Comparison of ENCODE assay signal across 20 cellular contexts in genomic region chr17:81490599-81490992, GRCh38.
"Had no signal": no experiment of that assay in that cellular context is flagged by ENCODE, and none has a peak within 500 bp of the region (broad histone marks: within the 10 kb centered on the region; RNA-seq: fewer than 3 reads in every experiment).

No MANE protein-coding gene starts in this region.

- H3K27ac Mint-ChIP-seq: activated CD4-positive, alpha-beta T cell treated with anti-CD3 and anti-CD28 coated beads, Interleukin-2, amount 10 ng/mL, durations not matched to agents 7 days and 5 days; activated naive CD4-positive, alpha-beta T cell treated with anti-CD3 and anti-CD28 coated beads, Interleukin-2, amount 50 U/mL, for 72 hours had no signal

- H3K27me3 ChIP-seq: adrenal gland, ovary, right lobe of liver, testis, upper lobe of right lung had no signal

- DNase-seq: activated CD4-positive, alpha-beta T cell treated with anti-CD3 and anti-CD28 coated beads, Interleukin-2, amount 10 ng/mL, durations not matched to agents 7 days and 5 days; activated effector memory CD4-positive, alpha-beta T cell treated with anti-CD3 and anti-CD28 coated beads, Interleukin-2, amount 50 U/mL, for 16 hours; activated T-cell treated with anti-CD3 and anti-CD28 coated beads, Interleukin-2, amount 50 U/mL, for 4 hours; adrenal gland; foreskin fibroblast; kidney; left lung; mammary epithelial cell; midbrain; ovary; psoas muscle; right lobe of liver; stimulated activated CD4-positive, alpha-beta T cell treated with anti-CD3 and anti-CD28 coated beads, Interleukin-4, amount 100 ng/mL, for 24 hours; T-helper 1 cell; testis; upper lobe of right lung had no signal

- H3K9me3 ChIP-seq: adrenal gland, left lung, ovary, psoas muscle, right lobe of liver, testis, upper lobe of right lung had no signal

- H3K36me3 Mint-ChIP-seq: activated naive CD4-positive, alpha-beta T cell treated with anti-CD3 and anti-CD28 coated beads, Interleukin-2, amount 50 U/mL, for 72 hours had no signal

- H3K9me3 Mint-ChIP-seq: activated CD4-positive, alpha-beta T cell treated with anti-CD3 and anti-CD28 coated beads, Interleukin-2, amount 10 ng/mL, durations not matched to agents 7 days and 5 days; activated naive CD4-positive, alpha-beta T cell treated with anti-CD3 and anti-CD28 coated beads, Interleukin-2, amount 50 U/mL, for 72 hours; activated T-cell treated with anti-CD3 and anti-CD28 coated beads, Interleukin-2, amount 50 U/mL, for 4 hours; stimulated activated effector memory CD8-positive, alpha-beta T cell treated with anti-CD3 and anti-CD28 coated beads, Interleukin-12 subunit alpha, Interleukin-12 subunit beta, amount 100 ng/mL, for 72 hours had no signal

- ATAC-seq: activated CD4-positive, CD25-positive, alpha-beta regulatory T cell treated with anti-CD3 and anti-CD28 coated beads, Interleukin-2, amount 50 U/mL, for 24 hours; activated naive CD4-positive, alpha-beta T cell treated with anti-CD3 and anti-CD28 coated beads, Interleukin-2, amount 50 U/mL, for 72 hours; activated T-cell treated with anti-CD3 and anti-CD28 coated beads, Interleukin-2, amount 50 U/mL, for 4 hours; left lung; psoas muscle; right lobe of liver; stimulated activated effector memory CD8-positive, alpha-beta T cell treated with anti-CD3 and anti-CD28 coated beads, Interleukin-12 subunit alpha, Interleukin-12 subunit beta, amount 100 ng/mL, for 72 hours had no signal

- H3K27ac ChIP-seq: adrenal gland, epithelial cell of prostate, left lung, ovary, psoas muscle, right lobe of liver, testis, upper lobe of right lung had no signal

- H3K4me3 Mint-ChIP-seq: activated CD4-positive, alpha-beta T cell treated with anti-CD3 and anti-CD28 coated beads, Interleukin-2, amount 10 ng/mL, durations not matched to agents 7 days and 5 days; activated T-cell treated with anti-CD3 and anti-CD28 coated beads, Interleukin-2, amount 50 U/mL, for 4 hours had no signal

- H3K36me3 ChIP-seq: adrenal gland, left lung, ovary, right lobe of liver, upper lobe of right lung had no signal

- H3K4me3 ChIP-seq: adrenal gland, left lung, ovary, psoas muscle, right lobe of liver, testis, upper lobe of right lung had no signal
